Comparison of ENCODE assay signal across 17 cellular contexts in genomic region chr3:65168547-65168946, GRCh38.
A peak's percentile ranks its signal among the peaks of the same experiment; 100 is the strongest.
DNase-seq lines count a peak whose midpoint lies in the region; ATAC-seq and TF ChIP-seq lines count a peak whose summit lies in the region.
"Had no signal": no experiment of that assay in that cellular context is flagged by ENCODE, and none has a peak within 500 bp of the region (broad histone marks: within the 10 kb centered on the region; RNA-seq: fewer than 3 reads in every experiment).

No MANE protein-coding gene starts in this region.

- intact Hi-C loops in esophagus muscularis mucosa (cut with DNase I) = no loop called here
- intact Hi-C loops in stomach (cut with DNase I; ENCODE audit: low total_unique reads) = no loop called here

- H4K20me1 ChIP-seq in GM23338 (replicated peaks; ENCODE audit: insufficient read depth) = no peaks in the 10 kb centered on the region

- H3K27ac Mint-ChIP-seq in GM23338 = no peak overlapping the region
- peak overlapping the region; percentile 37 for H3K27ac Mint-ChIP-seq in mesothelial cell of epicardium
- H3K27ac Mint-ChIP-seq: CD14-positive monocyte had no signal

- H3F3A ChIP-seq in GM23338 (replicated peaks; ENCODE audit: low read depth) = no peaks in the 10 kb centered on the region

- H3K9me3 ChIP-seq in esophagus muscularis mucosa (no peaks in the 10 kb centered on the region), stomach (no peaks in the 10 kb centered on the region)

- TF ChIP-seq POLR2A in esophagus muscularis mucosa (IDR thresholded peaks at IDR 0.05; ENCODE audit: low read depth) (no peak), stomach (IDR thresholded peaks at IDR 0.05) (no peak)

- H3K36me3 Mint-ChIP-seq in GM23338 (ENCODE audit: low read depth) (no peaks in the 10 kb centered on the region), mesothelial cell of epicardium (no peaks in the 10 kb centered on the region)
- H3K36me3 Mint-ChIP-seq: CD14-positive monocyte had no signal

- TF ChIP-seq EP300 in esophagus muscularis mucosa (IDR thresholded peaks at IDR 0.05) (no peak), stomach (IDR thresholded peaks at IDR 0.05) (no peak)

- 0 out of 2 replicates have a peak overlapping the region, but pooled peaks have one; percentile 26 for H2AFZ ChIP-seq in GM23338
- H2AFZ ChIP-seq: PC-9 had no signal

- H3K4me3 Mint-ChIP-seq in GM23338 (no peak overlapping the region), mesothelial cell of epicardium (no peak overlapping the region)
- H3K4me3 Mint-ChIP-seq: CD14-positive monocyte had no signal

- WGBS in esophagus muscularis mucosa = 37% methylated on average over 4 of the region's 4 CpGs
- WGBS in stomach, 5 donors = 68 to 79% (median 76%) methylated on average over 4 of the region's 4 CpGs

- TF ChIP-seq CTCF in GM23338 (conservative IDR thresholded peaks at IDR 0.05; ENCODE audit: low read depth in 2 of 2) = no peak
- TF ChIP-seq CTCF in esophagus muscularis mucosa (IDR thresholded peaks at IDR 0.05) = no peak
- TF ChIP-seq CTCF in mesothelial cell of epicardium (IDR thresholded peaks at IDR 0.05; ENCODE audit: unreplicated experiment) = no peak
- no peak for TF ChIP-seq CTCF in stomach (IDR thresholded peaks at IDR 0.05)

- H3K36me3 ChIP-seq in GM23338 (ENCODE audit: insufficient read depth) (no peaks in the 10 kb centered on the region), esophagus muscularis mucosa (no peaks in the 10 kb centered on the region), stomach (no peaks in the 10 kb centered on the region)

- H3K27ac ChIP-seq in GM23338 (ENCODE audit: low read depth) (no peak overlapping the region), esophagus muscularis mucosa (replicated peaks in 1 of 4) (peak overlapping the region; percentile 72 to 82 (median 74)), stomach (peak overlapping the region in 3 of 5 donors; percentile 35 to 79 (median 55))
- H3K27ac ChIP-seq: KMS-11, PC-9 had no signal

- ATAC-seq in GM23338 = no peak
- no peak for ATAC-seq in GM18519 (IDR thresholded peaks at IDR 0.05; ENCODE audit: low FRiP score, unreplicated experiment)

- H3K27me3 ChIP-seq in GM23338 (ENCODE audit: insufficient read depth) = no peaks in the 10 kb centered on the region
- H3K27me3 ChIP-seq in esophagus muscularis mucosa = no peaks in the 10 kb centered on the region
- H3K27me3 ChIP-seq in stomach = no peaks in the 10 kb centered on the region

- no peak for DNase-seq in GM23338 (ENCODE audit: low spot score)
- DNase-seq in esophagus muscularis mucosa (ENCODE audit: extremely low spot score) = no peak
- DNase-seq in mesothelial cell of epicardium (ENCODE audit: low spot score in 2 of 2, unreplicated experiment in 2 of 2) = no peak
- DNase-seq in stomach = no peak
- DNase-seq in medulla oblongata (ENCODE audit: extremely low spot score) = no peak
- no peak for DNase-seq in activated CD4-positive, alpha-beta T cell treated with anti-CD3 and anti-CD28 coated beads, Interleukin-2, amount 50 U/mL, for 4 hours
- DNase-seq: ACHN, AML-193, NCI-H1048, NCI-H1436 treated with DMSO at 0.1 percent for 48 hours, NCI-H2107, NCI-H2227 treated with DMSO at 0.1 percent for 48 hours, NCI-H524, PC-9 had no signal

- no peaks in the 10 kb centered on the region for H3K9me2 ChIP-seq in GM23338 (ENCODE audit: insufficient read depth)

- H3K9me3 Mint-ChIP-seq in GM23338 (no peaks in the 10 kb centered on the region), mesothelial cell of epicardium (no peaks in the 10 kb centered on the region)

- peaks cover 8% of the 10 kb centered on the region for H3K4me1 Mint-ChIP-seq in GM23338
- peaks cover 33% of the 10 kb centered on the region for H3K4me1 Mint-ChIP-seq in mesothelial cell of epicardium
- H3K4me1 Mint-ChIP-seq: CD14-positive monocyte had no signal

- no peaks in the 10 kb centered on the region for H3K79me2 ChIP-seq in GM23338 (replicated peaks; ENCODE audit: insufficient read depth)

- H3K4me2 ChIP-seq in GM23338 = no peak overlapping the region
- H3K4me2 ChIP-seq: KMS-11, PC-9 had no signal

- H3K4me1 ChIP-seq in GM23338 (ENCODE audit: insufficient read depth) (peaks cover under 1% of the 10 kb centered on the region; the same call in 1 of the 2 replicates), esophagus muscularis mucosa (peaks cover 22 to 31% (median 25%) of the 10 kb centered on the region in 4 donors), stomach (peaks cover 0 to 20% (median 5%) of the 10 kb centered on the region in 4 donors)

- peaks cover 2% of the 10 kb centered on the region for H3K27me3 Mint-ChIP-seq in GM23338 (ENCODE audit: insufficient read depth, low read depth, poor library complexity)
- no peaks in the 10 kb centered on the region for H3K27me3 Mint-ChIP-seq in mesothelial cell of epicardium (ENCODE audit: low read depth)

- no peak overlapping the region for H3K4me3 ChIP-seq in GM23338
- H3K4me3 ChIP-seq in esophagus muscularis mucosa = no peak overlapping the region
- no peak overlapping the region for H3K4me3 ChIP-seq in stomach
- H3K4me3 ChIP-seq: PC-9 had no signal

TF ChIP-seq in GM23338, 12 proteins besides CTCF, POLR2A, EP300 and RAD21:
- TF ChIP-seq POLR2AphosphoS5 (IDR thresholded peaks at IDR 0.05; ENCODE audit: low read depth) = no peak
